In genomic region chr7:37690206-37690605, GRCh38 we compare ENCODE assay signal across 24 cellular contexts. TPM values are rescaled to one million over a fixed set of nuclear protein-coding genes. Genes with fewer than 3 reads are reported as not detected.
DNase-seq lines count a peak whose midpoint lies in the region; ATAC-seq and TF ChIP-seq lines count a peak whose summit lies in the region.
"Had no signal": no experiment of that assay in that cellular context is flagged by ENCODE, and none has a peak within 500 bp of the region (broad histone marks: within the 10 kb centered on the region; RNA-seq: fewer than 3 reads in every experiment).

No MANE protein-coding gene starts in this region.

- no peak for TF ChIP-seq CTCF in natural killer cell (IDR thresholded peaks at IDR 0.05)
- TF ChIP-seq CTCF in Caco-2 (IDR thresholded peaks at IDR 0.05; ENCODE audit: insufficient read depth in 1 of 2, low read depth in 1 of 2, low read length in 1 of 2, severe bottlenecking in 1 of 2, unreplicated experiment in 1 of 2): no peak

- H3K36me3 Mint-ChIP-seq in natural killer cell (peaks cover 33% of the 10 kb centered on the region), Caco-2 (ENCODE audit: insufficient read depth, unreplicated experiment) (no peaks in the 10 kb centered on the region)
- H3K36me3 Mint-ChIP-seq: CD8-positive, alpha-beta memory T cell had no signal

- H3K27ac Mint-ChIP-seq in natural killer cell: peak overlapping the region; percentile 89 to 95
- H3K27ac Mint-ChIP-seq in Caco-2 (ENCODE audit: unreplicated experiment): no peak overlapping the region
- H3K27ac Mint-ChIP-seq: activated CD4-positive, alpha-beta T cell treated with anti-CD3 and anti-CD28 coated beads, Interleukin-2, amount 10 ng/mL, durations not matched to agents 24 days and 14 days; CD8-positive, alpha-beta memory T cell had no signal

- H3K36me3 ChIP-seq in Caco-2 (ENCODE audit: control insufficient read depth, insufficient read depth, low read length): no peaks in the 10 kb centered on the region

- H3K9me3 ChIP-seq in Caco-2: no peaks in the 10 kb centered on the region

- peak; percentile 35 to 50 (median 48) for ATAC-seq in natural killer cell

- DNase-seq in CD1c-positive myeloid dendritic cell (ENCODE audit: extremely low spot score): peak; percentile 67
- DNase-seq in MV-4-11 (lab: John Stamatoyannopoulos, UW): peak; percentile 74
- DNase-seq in UCSD-AML1 (lab: John Stamatoyannopoulos, UW; ENCODE audit: unreplicated experiment): peak; percentile 29
- DNase-seq in natural killer cell: no peak
- DNase-seq in ACHN: no peak
- no peak for DNase-seq in OCI-M1 (lab: John Stamatoyannopoulos, UW)
- DNase-seq in Caco-2: no peak
- DNase-seq in hippocampal formation (lab: John Stamatoyannopoulos, UW): no peak
- DNase-seq: activated CD4-positive, alpha-beta T cell treated with anti-CD3 and anti-CD28 coated beads, Interleukin-2, amount 10 ng/mL, durations not matched to agents 24 days and 14 days; activated CD8-positive, alpha-beta memory T cell treated with anti-CD3 and anti-CD28 coated beads, Interleukin-2, amount 50 U/mL, for 4 hours; activated gamma-delta T cell; amniotic stem cell; CD8-positive, alpha-beta memory T cell; DMS79 treated with DMSO at 0.1 percent for 48 hours; dorsolateral prefrontal cortex; foreskin melanocyte; GOT3; midbrain; NCI-H1436 treated with DMSO at 0.1 percent for 48 hours; NCI-H2171; NCI-H748 treated with DMSO at 0.1 percent for 48 hours; RPMI8226 had no signal

- H3K4me3 Mint-ChIP-seq in natural killer cell (peak overlapping the region; percentile 92), Caco-2 (ENCODE audit: unreplicated experiment) (no peak overlapping the region)
- H3K4me3 Mint-ChIP-seq: activated CD4-positive, alpha-beta T cell treated with anti-CD3 and anti-CD28 coated beads, Interleukin-2, amount 10 ng/mL, durations not matched to agents 24 days and 14 days had no signal

- CTCF ChIA-PET in Caco-2 (lab: Charles Lee): no interaction called here

- intact Hi-C loops in natural killer cell (cut with micrococcal nuclease) (no loop called here), Caco-2 (cut with micrococcal nuclease; ENCODE audit: unreplicated experiment) (no loop called here)

- no TSS peak for BruUV-seq in Caco-2 (replicated peaks; lab: Mats Ljungman, UMichigan)

- H3K4me1 ChIP-seq in Caco-2: no peaks in the 10 kb centered on the region

- H3K4me1 Mint-ChIP-seq in natural killer cell (peaks cover 83 to 90% of the 10 kb centered on the region in 2 donors), Caco-2 (ENCODE audit: low read depth, unreplicated experiment) (no peaks in the 10 kb centered on the region)
- H3K4me1 Mint-ChIP-seq: activated CD4-positive, alpha-beta T cell treated with anti-CD3 and anti-CD28 coated beads, Interleukin-2, amount 10 ng/mL, durations not matched to agents 24 days and 14 days; CD8-positive, alpha-beta memory T cell had no signal

- peaks cover 0 to 3% of the 10 kb centered on the region in 2 donors for H3K9me3 Mint-ChIP-seq in natural killer cell
- no peaks in the 10 kb centered on the region for H3K9me3 Mint-ChIP-seq in Caco-2 (ENCODE audit: unreplicated experiment)

- in situ Hi-C loops in ACHN (cut with HindIII; ENCODE audit: low pct_ligation_motif_present, low pct_unique_long_range_greater_than_20kb, low sequenced_read_pairs): no loop called here

- no peaks in the 10 kb centered on the region for H3K27me3 ChIP-seq in Caco-2 (replicated peaks; ENCODE audit: control insufficient read depth, insufficient read depth, low read length)
- H3K27me3 ChIP-seq: dorsolateral prefrontal cortex had no signal

- POLR2A ChIA-PET in Caco-2 (lab: Charles Lee): no interaction called here

- H3K27me3 Mint-ChIP-seq in natural killer cell (ENCODE audit: low read depth in 2 of 2): no peaks in the 10 kb centered on the region
- no peaks in the 10 kb centered on the region for H3K27me3 Mint-ChIP-seq in Caco-2 (ENCODE audit: insufficient read depth, unreplicated experiment)

- H3K4me3 ChIP-seq in Caco-2 (ENCODE audit: low read depth, low read length): no peak overlapping the region

RNA-seq across cellular contexts. Expression of gene GPR141, which starts 6.6 kb away (rescaled TPM):
- total RNA-seq in natural killer cell (10 to 100 TPM; 30.2 to 68.1 (median 55.2) TPM), Caco-2 (2022) (not detected in 2 replicates)
- total RNA-seq: activated CD4-positive, alpha-beta T cell treated with anti-CD3 and anti-CD28 coated beads, Interleukin-2, amount 10 ng/mL, durations not matched to agents 24 days and 14 days; CD8-positive, alpha-beta memory T cell; epithelial cell of proximal tubule; kidney epithelial cell had no signal

Comparison
In these comparisons a context has a peak if more than half of its experiments do, and no peak if none do; other contexts are left out.
1. DNase-seq: peak in CD1c-positive myeloid dendritic cell (single experiment), MV-4-11 (single experiment) and UCSD-AML1 (single experiment); none in natural killer cell (single experiment), ACHN (single experiment), OCI-M1 (single experiment), Caco-2 (0 of 2) and hippocampal formation (0 of 2).
2. RNA of gene GPR141, which starts 6.6 kb away (total RNA-seq): 30.2 to 68.1 TPM in natural killer cell; not detected in Caco-2; every median in the first group is over 10 times any median in the second.